In the genomic region with DNA sequence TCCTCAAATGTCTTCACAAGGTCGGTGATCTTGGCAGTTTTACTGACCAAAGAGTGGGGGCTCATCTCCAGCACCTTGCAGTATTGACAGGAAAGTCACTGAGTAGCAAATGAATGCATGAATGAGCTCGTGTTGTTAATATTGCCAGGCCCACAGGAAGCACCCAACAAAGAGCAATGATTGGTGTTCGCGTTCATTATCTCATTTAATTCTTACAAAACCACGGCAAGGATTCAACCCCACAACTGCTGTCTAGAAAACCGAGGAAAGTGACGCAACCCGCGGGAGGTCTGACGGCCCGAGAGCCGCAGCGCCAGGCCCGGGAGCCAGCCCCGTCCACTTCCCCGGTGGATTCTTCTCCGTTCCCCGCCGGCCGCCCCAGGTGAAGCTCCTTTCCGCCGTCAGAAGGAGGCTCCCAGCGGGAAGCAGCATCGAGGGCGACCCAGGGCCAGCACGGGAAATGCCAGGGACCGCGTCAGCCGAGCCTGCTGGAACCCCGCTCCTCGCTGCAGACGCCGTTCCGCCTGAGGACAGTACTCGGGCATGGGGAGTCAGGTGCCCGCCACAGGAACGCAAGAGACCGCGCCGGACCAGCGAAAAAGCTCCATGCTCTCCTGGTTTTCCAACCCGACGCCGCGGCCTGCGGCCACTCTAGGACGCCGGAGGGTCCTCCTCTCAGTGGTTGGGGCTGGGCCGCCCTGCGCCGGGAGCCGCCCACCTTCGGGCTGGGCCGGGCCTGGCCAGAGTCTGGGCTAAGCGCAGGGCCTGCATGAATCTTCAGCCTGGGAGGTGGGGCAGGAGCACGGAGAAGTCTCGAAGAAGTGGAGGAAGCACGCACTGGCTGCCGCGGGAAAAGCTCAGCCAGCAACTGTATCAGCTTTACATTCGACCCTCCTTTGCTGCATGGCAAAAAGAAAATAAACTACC, we compare ENCODE assay signal across 9 cellular contexts. TPM values are rescaled to one million over a fixed set of nuclear protein-coding genes. Genes with fewer than 3 reads are reported as not detected.
A peak's percentile ranks its signal among the peaks of the same experiment; 100 is the strongest.
DNase-seq lines count a peak whose midpoint lies in the region; ATAC-seq, FAIRE-seq and TF ChIP-seq lines count a peak whose summit lies in the region.
"Had no signal": no experiment of that assay in that cellular context is flagged by ENCODE, and none has a peak within 500 bp of the region (broad histone marks: within the 10 kb centered on the region; RNA-seq: fewer than 3 reads in every experiment).

No MANE protein-coding gene starts in this region.

- peak overlapping the region; percentile 88 to 93 for H3K27ac ChIP-seq in kidney (ENCODE audit: low read depth in 2 of 2, low read length in 2 of 2)
- H3K27ac ChIP-seq: SK-N-MC had no signal

- peak overlapping the region; percentile 81 to 86 for H3K9ac ChIP-seq in kidney (ENCODE audit: low read length in 2 of 2)

- H3K9me3 ChIP-seq in kidney (ENCODE audit: control insufficient read depth in 1 of 2, low read length in 2 of 2): no peaks in the 10 kb centered on the region

- peak; percentile 63 for ATAC-seq in HG03135 (IDR thresholded peaks at IDR 0.05; ENCODE audit: unreplicated experiment)
- peak; percentile 81 to 82 for ATAC-seq in activated CD4-positive, CD25-positive, alpha-beta regulatory T cell treated with anti-CD3 and anti-CD28 coated beads, Interleukin-2, amount 50 U/mL, for 24 hours

- intact Hi-C loops in kidney (cut with DNase I): no loop called here

- DNase-seq in AML-193 (lab: John Stamatoyannopoulos, UW): peak; percentile 88 to 89
- peak; percentile 80 for DNase-seq in NCI-H345 (lab: John Stamatoyannopoulos, UW)
- peak; percentile 94 for DNase-seq in choroid plexus epithelial cell (ENCODE audit: low read depth)
- peak; percentile 97 for DNase-seq in kidney
- peak; percentile 26 for DNase-seq in stimulated activated CD4-positive, alpha-beta T cell treated with anti-CD3 and anti-CD28 coated beads, Interleukin-12 subunit alpha, Interleukin-12 subunit beta, amount 100 ng/mL, for 4 hours

- no peaks in the 10 kb centered on the region for H3K4me1 ChIP-seq in kidney (ENCODE audit: control insufficient read depth in 1 of 2, insufficient read depth in 1 of 2, low read depth in 1 of 2, low read length in 2 of 2)

- peak; percentile 73 for TF ChIP-seq POLR2A in GM18951 (IDR thresholded peaks at IDR 0.05; ENCODE audit: extremely low read depth, insufficient read depth, insufficient read length)

- H3K36me3 ChIP-seq in kidney (ENCODE audit: control insufficient read depth in 1 of 2, insufficient read depth in 2 of 2, low read length in 2 of 2): no peaks in the 10 kb centered on the region

- FAIRE-seq in kidney (lab: Jason Lieb, UNC): no peak

- TF ChIP-seq CTCF in choroid plexus epithelial cell (conservative IDR thresholded peaks at IDR 0.05; ENCODE audit: low read depth, low read length) (peak; percentile 2), kidney (IDR thresholded peaks at IDR 0.05; ENCODE audit: borderline replicate concordance, extremely low read depth, insufficient read depth) (no peak)

- H3K4me3 ChIP-seq in choroid plexus epithelial cell (ENCODE audit: low read depth, low read length): peak overlapping the region; percentile 83
- H3K4me3 ChIP-seq in kidney (ENCODE audit: low read length in 2 of 2): peak overlapping the region; percentile 88 to 95
- H3K4me3 ChIP-seq: SK-N-MC had no signal

- in situ Hi-C loops in GM18951 (cut with MboI; ENCODE audit: low sequenced_read_pairs, unreplicated experiment): no loop called here

RNA-seq across cellular contexts. Expression of a gene that starts 19.8 kb away (rescaled TPM):
- 38.2 TPM for total RNA-seq in kidney
- 2.1 TPM for polyA plus RNA-seq in kidney (ENCODE audit: insufficient read depth, low read depth, low replicate concordance)

Comparison
In these comparisons a context has a peak if more than half of its experiments do, and no peak if none do; other contexts are left out.
1. Peak in every context shown above with its lines: DNase-seq, ATAC-seq, H3K4me3 ChIP-seq and H3K27ac ChIP-seq.
2. DNase-seq: peak in every context shown above with its lines; median percentile 97 in kidney; 94 in choroid plexus epithelial cell; 88 in AML-193; 80 in NCI-H345; 26 in stimulated activated CD4-positive, alpha-beta T cell treated with anti-CD3 and anti-CD28 coated beads, Interleukin-12 subunit alpha, Interleukin-12 subunit beta, amount 100 ng/mL, for 4 hours.